In the genomic region with DNA sequence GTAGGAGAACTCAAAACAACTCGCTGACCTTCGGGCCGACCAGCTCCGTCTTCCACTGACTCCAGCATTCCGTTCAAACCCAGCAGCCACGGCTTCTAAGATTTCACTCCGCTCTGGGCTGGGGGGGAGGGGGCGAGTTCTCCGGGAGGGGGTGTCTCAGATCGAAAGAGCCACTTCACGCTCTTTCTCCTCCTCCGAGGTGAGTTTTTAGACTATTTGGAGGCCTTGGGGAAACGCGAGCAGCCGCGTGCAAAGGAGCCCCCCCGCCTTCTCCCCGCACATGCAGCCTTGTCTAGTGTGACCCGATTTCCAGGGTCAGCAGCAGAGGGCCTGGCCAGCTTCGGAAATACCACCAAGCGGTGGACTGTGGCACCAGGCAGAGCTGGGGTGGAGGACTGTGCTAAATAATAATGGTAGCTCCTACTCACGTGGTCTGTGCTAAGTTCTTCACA, we compare ENCODE assay signal across 1 cellular context.
TF ChIP-seq lines count a peak whose summit lies in the region.

No MANE protein-coding gene starts in this region.

TF ChIP-seq in K562, 482 proteins besides CTCF, POLR2A, EP300 and RAD21 (continued from another document):
- TF ChIP-seq, protein P1, sequence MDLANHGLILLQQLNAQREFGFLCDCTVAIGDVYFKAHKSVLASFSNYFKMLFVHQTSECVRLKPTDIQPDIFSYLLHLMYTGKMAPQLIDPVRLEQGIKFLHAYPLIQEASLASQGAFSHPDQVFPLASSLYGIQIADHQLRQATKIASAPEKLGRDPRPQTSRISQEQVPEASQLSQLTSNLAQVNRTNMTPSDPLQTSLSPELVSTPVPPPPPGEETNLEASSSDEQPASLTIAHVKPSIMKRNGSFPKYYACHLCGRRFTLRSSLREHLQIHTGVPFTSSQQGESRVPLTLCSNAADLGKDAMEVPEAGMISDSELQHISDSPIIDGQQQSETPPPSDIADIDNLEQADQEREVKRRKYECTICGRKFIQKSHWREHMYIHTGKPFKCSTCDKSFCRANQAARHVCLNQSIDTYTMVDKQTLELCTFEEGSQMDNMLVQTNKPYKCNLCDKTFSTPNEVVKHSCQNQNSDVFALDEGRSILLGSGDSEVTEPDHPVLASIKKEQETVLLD (IDR thresholded peaks at IDR 0.05) = peak; percentile 36; the same call in 1 of the 2 replicates
- TF ChIP-seq MAZ (CRISPR knock-in tag; conservative IDR thresholded peaks at IDR 0.05 in 1 of 2, IDR thresholded peaks at IDR 0.05 in 1 of 2) = 0 out of 4 replicates have a peak, but pooled peaks of 1 of the 2 experiments have one; percentile 13
